In the genomic region with DNA sequence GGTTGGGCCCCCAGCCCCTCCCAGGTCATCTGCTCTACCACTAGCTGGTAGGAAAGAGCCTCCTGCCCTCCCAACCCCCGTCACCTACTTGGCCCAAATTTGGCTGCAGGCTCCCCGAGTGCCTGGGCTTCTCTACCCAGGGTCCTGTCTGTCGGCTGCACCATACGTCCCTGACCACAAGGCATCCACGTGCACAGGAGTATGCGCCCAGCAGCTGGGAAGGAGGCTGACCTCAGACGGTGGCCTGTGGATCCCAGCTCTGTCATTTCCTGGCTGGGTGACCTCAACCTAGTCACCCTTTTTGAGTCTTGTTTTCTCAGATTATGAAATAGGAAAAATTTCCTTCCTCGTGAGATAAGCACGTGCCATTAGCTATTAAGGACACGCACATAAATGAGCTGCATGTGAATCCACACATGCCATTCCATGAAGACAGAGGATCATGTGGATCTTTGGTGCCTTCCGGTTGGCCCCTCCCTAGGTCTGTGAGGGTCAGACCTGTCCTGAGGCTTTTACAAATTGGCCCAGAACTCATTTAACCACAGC, we compare ENCODE assay signal across 13 cellular contexts. TPM values are rescaled to one million over a fixed set of nuclear protein-coding genes. Genes with fewer than 3 reads are reported as not detected.
DNase-seq lines count a peak whose midpoint lies in the region; ATAC-seq and TF ChIP-seq lines count a peak whose summit lies in the region.
"Had no signal": no experiment of that assay in that cellular context is flagged by ENCODE, and none has a peak within 500 bp of the region (broad histone marks: within the 10 kb centered on the region; RNA-seq: fewer than 3 reads in every experiment).

No MANE protein-coding gene starts in this region.

- peaks cover 26% of the 10 kb centered on the region for H3K36me3 Mint-ChIP-seq in stimulated activated effector memory CD8-positive, alpha-beta T cell treated with anti-CD3 and anti-CD28 coated beads, Interleukin-12 subunit alpha, Interleukin-12 subunit beta, amount 100 ng/mL, for 72 hours

- H3K27ac ChIP-seq in body of pancreas, result no peak overlapping the region
- H3K27ac ChIP-seq in foreskin keratinocyte, result no peak overlapping the region

- H3K4me1 ChIP-seq in body of pancreas, result no peaks in the 10 kb centered on the region
- no peaks in the 10 kb centered on the region for H3K4me1 ChIP-seq in foreskin keratinocyte

- 54% methylated on average over 6 to 11 of the region's 11 CpGs for WGBS in body of pancreas, 2 donors

- H3K4me1 Mint-ChIP-seq in stimulated activated effector memory CD8-positive, alpha-beta T cell treated with anti-CD3 and anti-CD28 coated beads, Interleukin-12 subunit alpha, Interleukin-12 subunit beta, amount 100 ng/mL, for 72 hours, result peaks cover 4% of the 10 kb centered on the region

- TF ChIP-seq CTCF in body of pancreas (IDR thresholded peaks at IDR 0.05) (no peak), foreskin keratinocyte (conservative IDR thresholded peaks at IDR 0.05) (no peak)

- no peak overlapping the region for H3K4me3 ChIP-seq in body of pancreas

- no peak for TF ChIP-seq POLR2A in body of pancreas (IDR thresholded peaks at IDR 0.05)

- H3K27ac Mint-ChIP-seq in stimulated activated effector memory CD8-positive, alpha-beta T cell treated with anti-CD3 and anti-CD28 coated beads, Interleukin-12 subunit alpha, Interleukin-12 subunit beta, amount 100 ng/mL, for 72 hours, result peak overlapping the region; percentile 6
- H3K27ac Mint-ChIP-seq: type B pancreatic cell had no signal

- H3K9me3 ChIP-seq in body of pancreas, result no peaks in the 10 kb centered on the region

- H3K4me3 Mint-ChIP-seq in stimulated activated effector memory CD8-positive, alpha-beta T cell treated with anti-CD3 and anti-CD28 coated beads, Interleukin-12 subunit alpha, Interleukin-12 subunit beta, amount 100 ng/mL, for 72 hours, result no peak overlapping the region
- H3K4me3 Mint-ChIP-seq: naive thymus-derived CD8-positive, alpha-beta T cell; type B pancreatic cell had no signal

- intact Hi-C loops in body of pancreas (cut with DNase I), result no loop called here

- H3K27me3 ChIP-seq in body of pancreas (no peaks in the 10 kb centered on the region), foreskin keratinocyte (no peaks in the 10 kb centered on the region)

- DNase-seq in MV-4-11 (lab: John Stamatoyannopoulos, UW) (peak; percentile 58), body of pancreas (peak in 1 of 4 donors; percentile 47), iris pigment epithelial cell (ENCODE audit: low read depth) (peak; percentile 55), NCI-H345 (lab: John Stamatoyannopoulos, UW) (no peak), NCI-H2107 treated with DMSO at 0.1 percent for 48 hours (lab: John Stamatoyannopoulos, UW; ENCODE audit: unreplicated experiment) (no peak), foreskin keratinocyte (no peak)
- DNase-seq in stimulated activated effector memory CD8-positive, alpha-beta T cell treated with anti-CD3 and anti-CD28 coated beads, Interleukin-12 subunit alpha, Interleukin-12 subunit beta, amount 100 ng/mL, for 72 hours (ENCODE audit: low spot score in 2 of 2), result no peak
- DNase-seq: activated CD4-positive, CD25-positive, alpha-beta regulatory T cell; activated T-cell treated with anti-CD3 and anti-CD28 coated beads, Interleukin-2, amount 50 U/mL, for 1 hour; NCI-H524 had no signal

- ATAC-seq in body of pancreas, result peak; percentile 25
- ATAC-seq in stimulated activated effector memory CD8-positive, alpha-beta T cell treated with anti-CD3 and anti-CD28 coated beads, Interleukin-12 subunit alpha, Interleukin-12 subunit beta, amount 100 ng/mL, for 72 hours, result no peak
- no peak for ATAC-seq in foreskin keratinocyte
- ATAC-seq in GM18511 (IDR thresholded peaks at IDR 0.05; ENCODE audit: unreplicated experiment), result no peak
- ATAC-seq: naive thymus-derived CD8-positive, alpha-beta T cell had no signal

- H3K36me3 ChIP-seq in body of pancreas (replicated peaks in 1 of 2; ENCODE audit: insufficient read depth in 1 of 2, low read depth in 2 of 2), result peaks cover 4 to 17% of the 10 kb centered on the region in 2 donors

- no peaks in the 10 kb centered on the region for H3K9me3 Mint-ChIP-seq in stimulated activated effector memory CD8-positive, alpha-beta T cell treated with anti-CD3 and anti-CD28 coated beads, Interleukin-12 subunit alpha, Interleukin-12 subunit beta, amount 100 ng/mL, for 72 hours
- H3K9me3 Mint-ChIP-seq: naive thymus-derived CD8-positive, alpha-beta T cell; type B pancreatic cell had no signal

RNA-seq across cellular contexts. Expression of gene CYB561A3, which starts 13.7 kb away (rescaled TPM):
- total RNA-seq in body of pancreas (10 to 100 TPM; 26.5 to 31.3 TPM), foreskin keratinocyte (40.1 and 42.5 TPM in 2 replicates)
- 43.0 and 44.7 TPM in 2 replicates for polyA plus RNA-seq in foreskin keratinocyte

RNA-seq across cellular contexts. Expression of gene TMEM138, which starts 14.2 kb away (rescaled TPM):
- total RNA-seq in body of pancreas, result 10 to 100 TPM; 15.8 to 35.3 TPM
- total RNA-seq in foreskin keratinocyte, result 41.4 and 46.2 TPM in 2 replicates
- 74.4 and 78.1 TPM in 2 replicates for polyA plus RNA-seq in foreskin keratinocyte

RNA-seq across cellular contexts. Expression of gene TKFC, which starts 15.0 kb away (rescaled TPM):
- 10 to 100 TPM; 27.5 to 38.6 TPM for total RNA-seq in body of pancreas
- total RNA-seq in foreskin keratinocyte, result 26.2 and 26.6 TPM in 2 replicates
- 31.4 and 32.4 TPM in 2 replicates for polyA plus RNA-seq in foreskin keratinocyte

RNA-seq across cellular contexts. Expression of gene DDB1, which starts 15.1 kb away (rescaled TPM):
- total RNA-seq in body of pancreas (10 to 100 TPM; 70.6 to 91.0 TPM), foreskin keratinocyte (188 and 189 TPM in 2 replicates)
- polyA plus RNA-seq in foreskin keratinocyte, result 144 and 146 TPM in 2 replicates

RNA-seq across cellular contexts. Expression of gene TMEM216, which starts 44.4 kb away (rescaled TPM):
- total RNA-seq in body of pancreas (10 to 100 TPM in 1 of 2 donors, 1 to 10 TPM in 1; 8.3 to 16.8 TPM), foreskin keratinocyte (10.6 and 11.6 TPM in 2 replicates)
- polyA plus RNA-seq in foreskin keratinocyte, result 12.0 and 16.7 TPM in 2 replicates

Comparison
In these comparisons a context has a peak if more than half of its experiments do, and no peak if none do; other contexts are left out.
1. DNase-seq: peak in MV-4-11 (single experiment) and iris pigment epithelial cell (single experiment); none in stimulated activated effector memory CD8-positive, alpha-beta T cell treated with anti-CD3 and anti-CD28 coated beads, Interleukin-12 subunit alpha, Interleukin-12 subunit beta, amount 100 ng/mL, for 72 hours (0 of 2), NCI-H345 (single experiment), NCI-H2107 treated with DMSO at 0.1 percent for 48 hours (single experiment) and foreskin keratinocyte (0 of 2).